26 cellular contexts compared by ENCODE assay signal in the genomic region with DNA sequence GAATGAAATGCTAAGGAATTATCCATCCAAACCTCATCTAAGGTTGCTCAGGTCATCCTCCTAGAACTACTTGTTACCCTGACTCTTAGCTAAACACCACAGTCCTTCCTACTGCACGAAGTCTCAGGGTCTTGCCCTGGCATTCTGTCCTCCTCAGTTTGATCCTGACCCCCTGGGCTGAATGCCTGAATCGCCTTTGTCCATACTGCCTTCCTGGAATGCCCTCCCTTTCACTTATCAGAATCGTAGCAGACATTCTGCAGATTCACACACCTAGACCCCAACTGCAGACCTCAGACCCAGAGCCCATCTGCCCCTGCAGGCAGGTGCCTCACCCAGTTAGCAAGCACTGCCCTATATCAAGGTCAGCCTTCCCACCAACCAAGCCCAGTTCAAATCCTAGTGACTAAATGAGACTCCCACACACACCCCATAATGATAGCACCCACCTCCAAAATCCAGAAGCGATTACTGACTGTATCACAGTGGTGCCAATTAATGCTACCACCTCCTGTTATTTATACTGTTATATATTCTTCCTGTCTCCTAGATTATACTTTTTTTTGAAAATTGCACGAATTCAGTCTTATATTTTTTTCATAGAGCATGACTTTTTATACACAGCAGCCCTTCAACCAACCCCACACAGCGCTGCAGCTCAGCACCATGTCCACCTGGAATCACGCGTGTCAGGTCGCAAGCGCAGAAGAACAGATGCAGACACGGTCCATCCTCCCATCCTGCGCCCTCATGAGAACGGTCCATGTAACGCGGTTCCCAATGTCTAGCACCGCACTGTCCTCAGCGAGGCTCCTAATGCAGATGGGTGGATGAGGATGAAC. TPM values are rescaled to one million over a fixed set of nuclear protein-coding genes. Genes with fewer than 3 reads are reported as not detected.
A peak's percentile ranks its signal among the peaks of the same experiment; 100 is the strongest.
DNase-seq lines count a peak whose midpoint lies in the region; ATAC-seq, FAIRE-seq and TF ChIP-seq lines count a peak whose summit lies in the region.
"Had no signal": no experiment of that assay in that cellular context is flagged by ENCODE, and none has a peak within 500 bp of the region (broad histone marks: within the 10 kb centered on the region; RNA-seq: fewer than 3 reads in every experiment).

No MANE protein-coding gene starts in this region.

- H3K4me1 ChIP-seq in K562 (replicated peaks in 1 of 2; ENCODE audit: control insufficient read depth in 2 of 2, insufficient read depth in 2 of 2, low read length in 2 of 2) (peaks cover 0 to 14% of the 10 kb centered on the region in 2 experiments; a peak in 2 of 5 replicates), mesendoderm (ENCODE audit: control insufficient read depth, low read depth, low read length) (peaks cover 21% of the 10 kb centered on the region), stomach smooth muscle (ENCODE audit: control insufficient read depth, insufficient read depth, low read length) (peaks cover 51% of the 10 kb centered on the region)

- H3K4me2 ChIP-seq in K562 (ENCODE audit: insufficient read depth, low read length) (no peak overlapping the region), mesendoderm (ENCODE audit: low read length) (no peak overlapping the region)

- H3K9me3 ChIP-seq in K562 (replicated peaks; ENCODE audit: control insufficient read depth, insufficient read depth, low read depth, low read length) (no peaks in the 10 kb centered on the region), stomach smooth muscle (ENCODE audit: control insufficient read depth in 2 of 2, low read length in 2 of 2) (no peaks in the 10 kb centered on the region)
- H3K9me3 ChIP-seq: esophagus muscularis mucosa, neutrophil, right lobe of liver, stomach, tibial artery had no signal

- no peak for TF ChIP-seq POLR2A in K562 (conservative IDR thresholded peaks at IDR 0.05)

- H3K27me3 ChIP-seq in K562 (ENCODE audit: control insufficient read depth in 2 of 2, insufficient read depth in 2 of 2, low read length in 2 of 2) (peaks cover 8 to 33% of the 10 kb centered on the region in 2 experiments), mesendoderm (ENCODE audit: insufficient read depth, low read length, poor library complexity) (no peaks in the 10 kb centered on the region), stomach smooth muscle (ENCODE audit: control insufficient read depth in 1 of 2, insufficient read depth in 2 of 2, low read length in 2 of 2) (no peaks in the 10 kb centered on the region)
- H3K27me3 ChIP-seq: esophagus muscularis mucosa, foreskin keratinocyte, right lobe of liver, tibial artery had no signal

- no peak overlapping the region for H2BK15ac ChIP-seq in mesendoderm (replicated peaks; ENCODE audit: low read depth)

- POLR2A ChIA-PET in K562 (lab: Yijun Ruan, JAX) = interaction anchor here (0.7 kb wide), 1 partner anchor 22 kb away, joined by 3 read pairs; no protein-coding TSS in a partner anchor

- H3K4me3 ChIP-seq in K562 (no peak overlapping the region), mesendoderm (ENCODE audit: low read length) (no peak overlapping the region), stomach smooth muscle (ENCODE audit: low read length in 2 of 2) (no peak overlapping the region)
- H3K4me3 ChIP-seq: right lobe of liver, stomach, tibial artery had no signal

- H2BK120ac ChIP-seq in mesendoderm (ENCODE audit: low read depth, low read length) = no peak overlapping the region

- no peak overlapping the region for H4K5ac ChIP-seq in mesendoderm (ENCODE audit: low read length)

- no peak overlapping the region for H3K4ac ChIP-seq in mesendoderm (ENCODE audit: low read depth, low read length)

- H3K27ac ChIP-seq in K562 (ENCODE audit: extremely low read depth, low read depth, low read length) (no peak overlapping the region), mesendoderm (ENCODE audit: low read depth, low read length) (no peak overlapping the region), stomach smooth muscle (ENCODE audit: low read length) (peak overlapping the region; percentile 37)
- H3K27ac ChIP-seq: C4-2B, foreskin keratinocyte, neutrophil, right lobe of liver, stomach, tibial artery had no signal

- peaks cover 12% of the 10 kb centered on the region for H4K20me1 ChIP-seq in K562 (replicated peaks; ENCODE audit: control insufficient read depth, insufficient read depth, low read length)

- H4K8ac ChIP-seq in mesendoderm (ENCODE audit: low read depth, low read length) = no peak overlapping the region

- H3K36me3 ChIP-seq in K562 (ENCODE audit: control insufficient read depth, insufficient read depth, low read length) (no peaks in the 10 kb centered on the region), mesendoderm (ENCODE audit: control insufficient read depth, insufficient read depth, low read length) (no peaks in the 10 kb centered on the region), stomach smooth muscle (ENCODE audit: control insufficient read depth in 2 of 2, insufficient read depth in 2 of 2, low read length in 2 of 2) (no peaks in the 10 kb centered on the region)
- H3K36me3 ChIP-seq: esophagus muscularis mucosa, neutrophil, right lobe of liver, stomach, tibial artery had no signal

- TF ChIP-seq EP300 in K562 (IDR thresholded peaks at IDR 0.05; ENCODE audit: low read length) = no peak

- no peak overlapping the region for H2AK5ac ChIP-seq in mesendoderm (ENCODE audit: low read length)

- H3K18ac ChIP-seq in mesendoderm (ENCODE audit: low read length) = no peak overlapping the region

- H3K9me1 ChIP-seq in K562 (ENCODE audit: control insufficient read depth, insufficient read depth, low read length) = no peaks in the 10 kb centered on the region

- H3K79me1 ChIP-seq in mesendoderm (ENCODE audit: low read length) = peaks cover 30% of the 10 kb centered on the region

- in situ Hi-C loops in K562 (cut with MboI) = no loop called here

- H3K23ac ChIP-seq in mesendoderm (ENCODE audit: low read length) = no peak overlapping the region

- no peak overlapping the region for H3K9ac ChIP-seq in K562 (ENCODE audit: insufficient read depth in 1 of 2, low read depth in 2 of 2, low read length in 2 of 2)
- H3K9ac ChIP-seq in mesendoderm (ENCODE audit: low read length) = peak overlapping the region; percentile 15
- H3K9ac ChIP-seq in stomach smooth muscle (ENCODE audit: low read length in 2 of 2) = no peak overlapping the region

- no peak for TF ChIP-seq CTCF in K562 (IDR thresholded peaks at IDR 0.05 in 2 of 3, conservative IDR thresholded peaks at IDR 0.05 in 1 of 3; ENCODE audit: insufficient read depth in 2 of 3, low read depth in 1 of 3, low read length in 3 of 3)

- FAIRE-seq in GM18507 (lab: Jason Lieb, UNC) (peak; percentile 67), K562 (lab: Jason Lieb, UNC) (no peak)

- no peak overlapping the region for H2AFZ ChIP-seq in K562 (ENCODE audit: low read depth, low read length)

- H3K79me2 ChIP-seq in K562 (ENCODE audit: control insufficient read depth, insufficient read depth, low read length) (no peaks in the 10 kb centered on the region; the same call in 2 of the 3 replicates), mesendoderm (ENCODE audit: control insufficient read depth, insufficient read depth, low read length) (peaks cover 71% of the 10 kb centered on the region)

- BruUV-seq in K562 (replicated peaks; lab: Mats Ljungman, UMichigan) = no TSS peak

- ATAC-seq in K562 = no peak
- ATAC-seq: activated CD8-positive, alpha-beta memory T cell treated with anti-CD3 and anti-CD28 coated beads, Interleukin-2, amount 10 ng/mL, durations not matched to agents 7 days and 5 days; activated naive CD8-positive, alpha-beta T cell treated with anti-CD3 and anti-CD28 coated beads, Interleukin-2, amount 50 U/mL, for 24 hours; foreskin keratinocyte; HCT116; left colon; right lobe of liver; T-cell had no signal

- H3K56ac ChIP-seq in mesendoderm (ENCODE audit: low read length) = peak overlapping the region; percentile 40

- intact Hi-C loops in K562 (cut with micrococcal nuclease) = no loop called here

- no peak overlapping the region for H2BK5ac ChIP-seq in mesendoderm (ENCODE audit: low read length)

- 34% methylated on average over 17 of the region's 17 CpGs for WGBS in K562 (ENCODE audit: insufficient coverage, low coverage, missing lambda C conversion rate)
- no CpG with 5 or more reads among the region's 17 CpGs for WGBS in mesendoderm (ENCODE audit: extremely low coverage, insufficient coverage, low lambda C conversion rate)

- no peak for TF ChIP-seq RAD21 in K562 (CRISPR knock-in tag; conservative IDR thresholded peaks at IDR 0.05 in 1 of 2, IDR thresholded peaks at IDR 0.05 in 1 of 2)

- DNase-seq in GM18507 (ENCODE audit: extremely low spot score, insufficient read length, low read depth) = no peak
- DNase-seq in K562 (ENCODE audit: extremely low read depth in 1 of 4, low spot score in 3 of 4) = no peak
- peak; percentile 28 for DNase-seq in mesendoderm
- DNase-seq in epidermal melanocyte (ENCODE audit: insufficient read length, low spot score) = no peak
- DNase-seq in D341Med (ENCODE audit: low spot score) = no peak
- no peak for DNase-seq in activated naive CD4-positive, alpha-beta T cell (lab: John Stamatoyannopoulos, UW)
- DNase-seq: activated CD8-positive, alpha-beta memory T cell treated with anti-CD3 and anti-CD28 coated beads, Interleukin-2, amount 10 ng/mL, durations not matched to agents 7 days and 5 days; activated naive CD8-positive, alpha-beta T cell treated with anti-CD3 and anti-CD28 coated beads, Interleukin-2, amount 50 U/mL, for 24 hours; activated T-cell treated with anti-CD3 and anti-CD28 coated beads, Interleukin-2, amount 50 U/mL, for 48 hours; COR-L47; DMS79 treated with DMSO at 0.1 percent for 48 hours; foreskin keratinocyte; hippocampal formation; left colon; NCI-H1048; NCI-H510A; OCI-M1; right lobe of liver; stomach; T-cell; tibial artery had no signal

- CTCF ChIA-PET in K562 (lab: Yijun Ruan, JAX; ENCODE audit: low intra/inter-chr PET ratio) = no interaction called here

RNA-seq across cellular contexts. Expression of gene PARD3, which starts 3.7 kb away (rescaled TPM):
- total RNA-seq in K562 (2011; cell fraction: chromatin; rRNA removed; ENCODE audit: low replicate concordance) = 8.3 and 11.4 TPM in 2 replicates
- 4.5 and 6.1 TPM in 2 replicates for total RNA-seq in K562 (2011; cell fraction: nucleolus; rRNA removed)
- total RNA-seq in K562 (2011; cell fraction: nucleoplasm; rRNA removed) = 5.0 and 7.4 TPM in 2 replicates
- total RNA-seq in K562 (2014; rRNA removed) (7.7 and 8.4 TPM in 2 replicates), K562 (2014; rRNA removed; fragmentation: Illumina TruSeq; extraction: Trizol) (11.4 and 13.3 TPM in 2 replicates), K562 (2015; rRNA removed; fragmentation: Illumina TruSeq; extraction: Trizol) (8.8 and 11.7 TPM in 2 replicates), K562 (2021) (6.5 and 6.8 TPM in 2 replicates)
- polyA plus RNA-seq in K562 (2011; rRNA removed) (11.6 and 19.2 TPM in 2 replicates), K562 (2014; fragmentation: Illumina TruSeq; extraction: Trizol) (9.3 and 9.9 TPM in 2 replicates), K562 (2014; fragmentation: Nextera tagmentation; extraction: Ambion mirVana) (1 to 10 TPM; 2.7 to 3.0 TPM), K562 (2014; rRNA removed) (5.0 and 6.4 TPM in 2 replicates)
- 4.3 and 14.5 TPM in 2 replicates for polyA plus RNA-seq in K562 (2011; cell fraction: cytosol; rRNA removed)
- polyA plus RNA-seq in K562 (2011; cell fraction: nucleus; rRNA removed) = 6.1 and 13.8 TPM in 2 replicates
- polyA plus RNA-seq in K562 (2012) = 4.5 and 5.7 TPM in 2 replicates
- polyA minus RNA-seq in K562 (2011; rRNA and poly(A)+ RNA removed) = 28.8 and 60.0 TPM in 2 replicates
- polyA minus RNA-seq in K562 (2011; cell fraction: cytosol; rRNA and poly(A)+ RNA removed) = 7.9 and 20.2 TPM in 2 replicates
- 12.4 and 40.0 TPM in 2 replicates for polyA minus RNA-seq in K562 (2011; cell fraction: nucleus; rRNA and poly(A)+ RNA removed)
- polyA plus RNA-seq in mesendoderm (2013, experiment 1 of 2) = 54.6 TPM
- polyA plus RNA-seq in mesendoderm (2013, experiment 2 of 2) = 55.6 TPM
